8 cellular contexts compared by ENCODE assay signal in genomic region chr5:151523335-151523734, GRCh38.
DNase-seq lines count a peak whose midpoint lies in the region; ATAC-seq and TF ChIP-seq lines count a peak whose summit lies in the region.

No MANE protein-coding gene starts in this region.

- H3K9me3 ChIP-seq in lower lobe of right lung: no peaks in the 10 kb centered on the region
- no peaks in the 10 kb centered on the region for H3K9me3 ChIP-seq in suprapubic skin

- in situ Hi-C loops in brain microvascular endothelial cell (cut with HindIII; ENCODE audit: low pct_ligation_motif_present, low sequenced_read_pairs): no loop called here

- WGBS in suprapubic skin: 54% methylated on average over 2 of the region's 2 CpGs

- H3K27me3 ChIP-seq in brain microvascular endothelial cell (replicated peaks) (no peaks in the 10 kb centered on the region), lower lobe of right lung (ENCODE audit: low read depth) (no peaks in the 10 kb centered on the region), suprapubic skin (no peaks in the 10 kb centered on the region)

- H3K4me3 ChIP-seq in brain microvascular endothelial cell (ENCODE audit: low read depth, low read length): no peak overlapping the region
- H3K4me3 ChIP-seq in lower lobe of right lung: no peak overlapping the region
- H3K4me3 ChIP-seq in suprapubic skin: no peak overlapping the region

- DNase-seq in activated CD4-positive, CD25-positive, alpha-beta regulatory T cell (lab: John Stamatoyannopoulos, UW): no peak
- peak; percentile 61 for DNase-seq in RKO (ENCODE audit: low spot score)
- DNase-seq in brain microvascular endothelial cell: peak; percentile 59
- DNase-seq in lower lobe of right lung: no peak
- DNase-seq in suprapubic skin (ENCODE audit: low spot score in 2 of 2): no peak

- H3K27ac ChIP-seq in brain microvascular endothelial cell (no peak overlapping the region), lower lobe of right lung (no peak overlapping the region), suprapubic skin (no peak overlapping the region)

- no peak for TF ChIP-seq POLR2A in suprapubic skin (IDR thresholded peaks at IDR 0.05)

- no peak for TF ChIP-seq EP300 in suprapubic skin (IDR thresholded peaks at IDR 0.05)

- TF ChIP-seq CTCF in brain microvascular endothelial cell (IDR thresholded peaks at IDR 0.05; ENCODE audit: low read depth, low read length, missing control alignments): peak; percentile 82
- TF ChIP-seq CTCF in lower lobe of right lung (IDR thresholded peaks at IDR 0.05): peak; percentile 43
- peak in 1 of 2 donors; percentile 37 for TF ChIP-seq CTCF in suprapubic skin (IDR thresholded peaks at IDR 0.05)

- peak; percentile 42 to 64 for ATAC-seq in activated CD4-positive, CD25-positive, alpha-beta regulatory T cell treated with anti-CD3 and anti-CD28 coated beads, Interleukin-2, amount 50 U/mL, for 24 hours
- ATAC-seq in GM21447 (IDR thresholded peaks at IDR 0.05; ENCODE audit: unreplicated experiment) (peak; percentile 83), HG03571 (IDR thresholded peaks at IDR 0.05; ENCODE audit: unreplicated experiment) (peak; percentile 90), lower lobe of right lung (peak in 1 of 2 donors; percentile 60)

- no peaks in the 10 kb centered on the region for H3K4me1 ChIP-seq in lower lobe of right lung
- no peaks in the 10 kb centered on the region for H3K4me1 ChIP-seq in suprapubic skin

- no peaks in the 10 kb centered on the region for H3K36me3 ChIP-seq in brain microvascular endothelial cell (replicated peaks)
- H3K36me3 ChIP-seq in lower lobe of right lung: no peaks in the 10 kb centered on the region
- H3K36me3 ChIP-seq in suprapubic skin: peaks cover 57% of the 10 kb centered on the region

- intact Hi-C loops in lower lobe of right lung (cut with DNase I): no loop called here

Comparison
In these comparisons a context has a peak if more than half of its experiments do, and no peak if none do; other contexts are left out.
1. DNase-seq: peak in RKO (single experiment) and brain microvascular endothelial cell (single experiment); none in activated CD4-positive, CD25-positive, alpha-beta regulatory T cell (0 of 4), lower lobe of right lung (single experiment) and suprapubic skin (0 of 2).